Comparison of ENCODE assay signal across 8 cellular contexts in the genomic region with DNA sequence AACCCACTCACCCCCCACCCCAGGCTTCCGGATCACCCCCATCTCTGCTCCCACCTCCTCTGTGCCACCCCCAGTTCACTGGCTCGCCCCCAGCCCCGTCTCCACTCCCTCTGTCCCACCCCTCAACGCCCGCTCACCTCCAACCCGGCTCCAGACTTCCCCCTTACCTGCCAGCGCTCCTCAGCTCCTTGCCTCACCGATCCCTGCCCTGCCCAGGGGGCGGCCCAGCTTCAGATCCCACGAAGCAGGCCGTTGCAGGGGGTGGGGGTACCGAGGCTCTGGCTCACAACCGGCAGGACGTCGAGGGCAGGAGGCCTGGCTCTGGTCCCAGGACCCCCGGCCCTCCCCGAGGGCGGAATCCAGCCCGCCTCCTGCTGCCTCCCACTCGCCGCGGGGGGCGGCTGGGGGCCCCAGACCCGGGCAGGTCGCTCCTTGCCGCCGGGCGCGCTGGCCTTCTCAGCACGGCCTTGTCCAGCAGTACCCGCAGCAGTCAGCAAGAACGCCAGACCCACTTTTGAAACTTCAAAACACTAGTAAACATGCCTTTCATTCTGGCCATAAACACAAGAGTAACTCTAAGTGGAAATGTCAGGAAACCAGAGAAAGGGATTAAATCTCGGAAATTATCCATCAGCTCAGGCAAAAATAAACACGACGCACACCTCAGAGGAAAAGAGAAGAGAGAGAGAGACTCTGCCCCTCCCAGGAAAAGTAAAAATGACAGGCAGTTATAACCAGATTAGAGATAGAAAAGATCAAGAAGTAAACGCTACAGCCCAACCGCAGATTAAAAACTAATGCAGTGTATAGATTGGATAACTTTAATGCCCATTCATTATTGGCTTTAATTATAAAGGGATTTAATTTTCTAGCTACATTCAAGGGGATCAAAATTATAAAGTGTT. TPM values are rescaled to one million over a fixed set of nuclear protein-coding genes. Genes with fewer than 3 reads are reported as not detected.
DNase-seq lines count a peak whose midpoint lies in the region; ATAC-seq lines count a peak whose summit lies in the region.

No MANE protein-coding gene starts in this region.

- H3K36me3 Mint-ChIP-seq in IgD-negative memory B cell, result peaks cover under 1% of the 10 kb centered on the region
- H3K36me3 Mint-ChIP-seq in activated T-helper 2 cell treated with anti-CD3 and anti-CD28 coated beads, Interferon-gamma antibody, Interleukin-2, Interleukin-4, amounts not matched to agents 10 μg/mL and 5 μg/mL and 100 μg/mL, durations not matched to agents 14 hours and 24 hours and 36 hours (ENCODE audit: low read depth), result peaks cover 8% of the 10 kb centered on the region

- peaks cover under 1% of the 10 kb centered on the region for H3K27me3 Mint-ChIP-seq in IgD-negative memory B cell
- H3K27me3 Mint-ChIP-seq in activated T-helper 2 cell treated with anti-CD3 and anti-CD28 coated beads, Interferon-gamma antibody, Interleukin-2, Interleukin-4, amounts not matched to agents 10 μg/mL and 5 μg/mL and 100 μg/mL, durations not matched to agents 14 hours and 24 hours and 36 hours (ENCODE audit: low read depth), result peaks cover 37% of the 10 kb centered on the region

- peak overlapping the region; percentile 78 to 92 (median 90) for H3K4me3 Mint-ChIP-seq in IgD-negative memory B cell
- peak overlapping the region; percentile 79 for H3K4me3 Mint-ChIP-seq in activated T-helper 2 cell treated with anti-CD3 and anti-CD28 coated beads, Interferon-gamma antibody, Interleukin-2, Interleukin-4, amounts not matched to agents 10 μg/mL and 5 μg/mL and 100 μg/mL, durations not matched to agents 14 hours and 24 hours and 36 hours (ENCODE audit: low read depth)

- H3K27ac Mint-ChIP-seq in IgD-negative memory B cell, result peak overlapping the region in 1 of 3 donors; percentile 1
- no peak overlapping the region for H3K27ac Mint-ChIP-seq in activated T-helper 2 cell treated with anti-CD3 and anti-CD28 coated beads, Interferon-gamma antibody, Interleukin-2, Interleukin-4, amounts not matched to agents 10 μg/mL and 5 μg/mL and 100 μg/mL, durations not matched to agents 14 hours and 24 hours and 36 hours

- ATAC-seq in right cardiac atrium (peak; percentile 34 to 35), HG02938 (IDR thresholded peaks at IDR 0.05; ENCODE audit: unreplicated experiment) (no peak)

- no peaks in the 10 kb centered on the region for H3K4me1 ChIP-seq in right cardiac atrium (ENCODE audit: control insufficient read depth, insufficient read depth, low read length)

- intact Hi-C loops in activated T-helper 2 cell treated with anti-CD3 and anti-CD28 coated beads, Interferon-gamma antibody, Interleukin-2, Interleukin-4, amounts not matched to agents 10 μg/mL and 5 μg/mL and 100 μg/mL, durations not matched to agents 14 hours and 24 hours and 36 hours (cut with micrococcal nuclease), result loop anchor here (5.0 kb wide), 1 partner anchor 174 kb away; a partner anchor contains a TSS
- intact Hi-C loops in right cardiac atrium (cut with DNase I), result no loop called here

- peak overlapping the region; percentile 91 for H3K4me3 ChIP-seq in right cardiac atrium (ENCODE audit: low read length)
- peak overlapping the region; percentile 64 to 95 (median 86) for H3K4me3 ChIP-seq in skin epidermis

- H3K27ac ChIP-seq in right cardiac atrium (ENCODE audit: low read length), result no peak overlapping the region
- peak overlapping the region in 14 of 21 experiments; percentile 25 to 76 (median 58) for H3K27ac ChIP-seq in skin epidermis

- WGBS in right cardiac atrium, result 8% methylated on average over 37 of the region's 37 CpGs

- DNase-seq in activated T-helper 2 cell treated with anti-CD3 and anti-CD28 coated beads, Interferon-gamma antibody, Interleukin-2, Interleukin-4, amounts not matched to agents 10 μg/mL and 5 μg/mL and 100 μg/mL, durations not matched to agents 14 hours and 24 hours and 36 hours (ENCODE audit: low spot score), result no peak
- DNase-seq in right cardiac atrium (peak in 2 of 3 donors; percentile 22 to 59), NCI-H2107 treated with DMSO at 0.1 percent for 48 hours (lab: John Stamatoyannopoulos, UW; ENCODE audit: unreplicated experiment) (no peak), HT-29 (ENCODE audit: low spot score) (no peak), COLO668 (lab: John Stamatoyannopoulos, UW; ENCODE audit: unreplicated experiment) (no peak)

- peaks cover 0 to 3% (median 3%) of the 10 kb centered on the region in 3 donors for H3K9me3 Mint-ChIP-seq in IgD-negative memory B cell
- peaks cover 7% of the 10 kb centered on the region for H3K9me3 Mint-ChIP-seq in activated T-helper 2 cell treated with anti-CD3 and anti-CD28 coated beads, Interferon-gamma antibody, Interleukin-2, Interleukin-4, amounts not matched to agents 10 μg/mL and 5 μg/mL and 100 μg/mL, durations not matched to agents 14 hours and 24 hours and 36 hours

- H3K4me1 Mint-ChIP-seq in IgD-negative memory B cell, result peaks cover 4 to 13% (median 12%) of the 10 kb centered on the region in 3 donors
- peaks cover 30% of the 10 kb centered on the region for H3K4me1 Mint-ChIP-seq in activated T-helper 2 cell treated with anti-CD3 and anti-CD28 coated beads, Interferon-gamma antibody, Interleukin-2, Interleukin-4, amounts not matched to agents 10 μg/mL and 5 μg/mL and 100 μg/mL, durations not matched to agents 14 hours and 24 hours and 36 hours (ENCODE audit: low read depth)

- H3K9me3 ChIP-seq in right cardiac atrium (ENCODE audit: control insufficient read depth, low read length), result no peaks in the 10 kb centered on the region

- H3K27me3 ChIP-seq in right cardiac atrium (ENCODE audit: control insufficient read depth, insufficient read depth), result no peaks in the 10 kb centered on the region

RNA-seq across cellular contexts. Expression of a gene that starts 1.0 kb away (rescaled TPM):
- polyA plus RNA-seq in IgD-negative memory B cell (6.9 TPM), right cardiac atrium (7.7 TPM)
- total RNA-seq in activated T-helper 2 cell treated with anti-CD3 and anti-CD28 coated beads, Interferon-gamma antibody, Interleukin-2, Interleukin-4, amounts not matched to agents 10 μg/mL and 5 μg/mL and 100 μg/mL, durations not matched to agents 14 hours and 24 hours and 36 hours, result 16.1 and 18.7 TPM in 2 replicates
- total RNA-seq in right cardiac atrium, result 1 to 10 TPM; 2.3 to 7.3 (median 4.6) TPM
- 16.7 and 19.8 TPM in 2 replicates for total RNA-seq in HT-29 (2014; rRNA removed; shearing (Covaris generic))

Comparison
In these comparisons a context has a peak if more than half of its experiments do, and no peak if none do; other contexts are left out.
1. DNase-seq: peak in right cardiac atrium (2 of 3); none in activated T-helper 2 cell treated with anti-CD3 and anti-CD28 coated beads, Interferon-gamma antibody, Interleukin-2, Interleukin-4, amounts not matched to agents 10 μg/mL and 5 μg/mL and 100 μg/mL, durations not matched to agents 14 hours and 24 hours and 36 hours (single experiment), NCI-H2107 treated with DMSO at 0.1 percent for 48 hours (single experiment), HT-29 (single experiment) and COLO668 (single experiment).